Comparison of ENCODE assay signal across 17 cellular contexts in genomic region chr1:46020005-46020404, GRCh38.
"Had no signal": no experiment of that assay in that cellular context is flagged by ENCODE, and none has a peak within 500 bp of the region (broad histone marks: within the 10 kb centered on the region; RNA-seq: fewer than 3 reads in every experiment).

No MANE protein-coding gene starts in this region.

- H3K27me3 ChIP-seq: ascending aorta, esophagus squamous epithelium, foreskin keratinocyte, neutrophil, tibial artery, uterus had no signal

- H3K4me3 ChIP-seq: ascending aorta, esophagus squamous epithelium, tibial artery, uterus had no signal

- H3K9me3 ChIP-seq: ascending aorta, esophagus squamous epithelium, neutrophil, SK-N-SH, tibial artery, uterus had no signal

- H3K4me1 ChIP-seq: ascending aorta, esophagus squamous epithelium, foreskin keratinocyte, tibial artery, uterus had no signal

- DNase-seq: activated CD4-positive, alpha-beta T cell treated with anti-CD3 and anti-CD28 coated beads, Interleukin-2, amount 50 U/mL, for 48 hours; activated CD8-positive, alpha-beta memory T cell treated with anti-CD3 and anti-CD28 coated beads, Interleukin-2, amount 10 ng/mL, durations not matched to agents 7 days and 5 days; activated naive CD4-positive, alpha-beta T cell treated with anti-CD3 and anti-CD28 coated beads for 36 hours; activated T-cell treated with anti-CD3 and anti-CD28 coated beads, Interleukin-2, amount 50 U/mL, for 1 hour; effector CD4-positive, alpha-beta T cell; esophagus squamous epithelium; foreskin keratinocyte; head of caudate nucleus; natural killer cell; SK-N-SH; stimulated activated CD4-positive, alpha-beta T cell treated with anti-CD3 and anti-CD28 coated beads, Interleukin-2, amount 100 ng/mL, for 24 hours; T-cell; T-helper 9 cell; tibial artery; uterus had no signal

- H3K27ac ChIP-seq: ascending aorta, esophagus squamous epithelium, foreskin keratinocyte, neutrophil, tibial artery, uterus had no signal

- H3K36me3 ChIP-seq: uterus had no signal

- ATAC-seq: activated CD8-positive, alpha-beta memory T cell treated with anti-CD3 and anti-CD28 coated beads, Interleukin-2, amount 10 ng/mL, durations not matched to agents 7 days and 5 days; foreskin keratinocyte; natural killer cell; T-cell had no signal
